In the genomic region with DNA sequence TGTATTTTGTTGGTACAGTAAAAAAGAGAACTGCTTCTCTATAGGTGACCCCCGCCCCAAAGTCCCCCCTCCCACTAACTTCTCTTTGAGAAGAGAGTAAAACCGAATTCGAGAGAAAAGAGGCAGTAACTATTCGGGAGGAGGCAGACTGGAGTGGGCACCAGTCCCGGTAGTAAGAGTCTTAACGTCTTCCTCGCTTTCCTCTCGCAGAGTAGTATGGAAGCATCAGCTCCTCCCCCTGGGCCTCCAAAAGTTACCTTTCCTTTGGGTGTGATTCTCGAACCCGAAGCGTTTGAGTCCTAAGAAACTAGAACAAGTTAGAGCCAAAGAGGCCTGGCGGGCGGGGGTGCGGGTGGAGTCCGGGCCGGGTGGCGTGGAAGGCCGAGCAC, we compare ENCODE assay signal across 7 cellular contexts. TPM values are rescaled to one million over a fixed set of nuclear protein-coding genes. Genes with fewer than 3 reads are reported as not detected.
DNase-seq lines count a peak whose midpoint lies in the region; ATAC-seq and TF ChIP-seq lines count a peak whose summit lies in the region.

No MANE protein-coding gene starts in this region.

- WGBS in esophagus, 2 donors, result 2 to 4% methylated on average over 18 of the region's 18 CpGs

- DNase-seq in Peyer's patch (peak in 2 of 3 donors; percentile 31 to 50), omental fat pad (ENCODE audit: low spot score) (no peak), NCI-H2196 treated with DMSO at 0.1 percent for 48 hours (lab: John Stamatoyannopoulos, UW; ENCODE audit: unreplicated experiment) (no peak), HuH-7 (ENCODE audit: low spot score) (no peak)
- DNase-seq in effector CD8-positive, alpha-beta T cell (lab: John Stamatoyannopoulos, UW), result no peak

- H3K9me3 ChIP-seq in Peyer's patch (no peaks in the 10 kb centered on the region), esophagus (ENCODE audit: control insufficient read depth in 2 of 2, insufficient read depth in 1 of 2, low read depth in 1 of 2, low read length in 1 of 2) (no peaks in the 10 kb centered on the region)

- H3K4me3 ChIP-seq in Peyer's patch (peak overlapping the region; percentile 64 to 86 (median 78)), esophagus (ENCODE audit: low read depth in 1 of 2, low read length in 2 of 2) (peak overlapping the region; percentile 81 to 87)

- no peaks in the 10 kb centered on the region for H3K36me3 ChIP-seq in Peyer's patch
- no peaks in the 10 kb centered on the region for H3K36me3 ChIP-seq in esophagus (ENCODE audit: control insufficient read depth in 2 of 2, insufficient read depth in 2 of 2, low read length in 1 of 2)

- ATAC-seq in GM19438 (IDR thresholded peaks at IDR 0.05; ENCODE audit: low read depth, unreplicated experiment) (peak; percentile 56), omental fat pad (ENCODE audit: low FRiP score) (peak; percentile 14)

- H3K4me1 ChIP-seq in Peyer's patch, result peaks cover 0 to 10% (median 1%) of the 10 kb centered on the region in 4 donors
- peaks cover 0 to 5% of the 10 kb centered on the region in 2 donors for H3K4me1 ChIP-seq in esophagus (ENCODE audit: control insufficient read depth in 2 of 2, insufficient read depth in 2 of 2, low read length in 1 of 2)

- TF ChIP-seq CTCF in Peyer's patch (IDR thresholded peaks at IDR 0.05) (no peak), omental fat pad (IDR thresholded peaks at IDR 0.05) (no peak)

- no peak for TF ChIP-seq POLR2A in Peyer's patch (IDR thresholded peaks at IDR 0.05)

- H3K27me3 ChIP-seq in Peyer's patch (no peaks in the 10 kb centered on the region), esophagus (ENCODE audit: control insufficient read depth in 1 of 2, insufficient read depth in 2 of 2, low read length in 2 of 2) (no peaks in the 10 kb centered on the region)

- peak overlapping the region; percentile 84 to 90 (median 88) for H3K27ac ChIP-seq in Peyer's patch
- H3K27ac ChIP-seq in esophagus (ENCODE audit: low read depth in 2 of 2, low read length in 1 of 2), result peak overlapping the region; percentile 94 to 96

RNA-seq across cellular contexts. Expression of gene DSE, which starts 0.4 kb away (rescaled TPM):
- 10 to 100 TPM; 12.6 to 71.8 (median 16.2) TPM for total RNA-seq in Peyer's patch
- polyA plus RNA-seq in esophagus, result 1 to 10 TPM; 4.5 to 8.1 TPM
- 100 to 1,000 TPM in 2 of 4 donors, 10 to 100 TPM in 2; 80.9 to 145 (median 100) TPM for total RNA-seq in omental fat pad

Comparison
In these comparisons a context has a peak if more than half of its experiments do, and no peak if none do; other contexts are left out.
1. DNase-seq: peak in Peyer's patch (2 of 3); none in omental fat pad (single experiment), effector CD8-positive, alpha-beta T cell (single experiment), NCI-H2196 treated with DMSO at 0.1 percent for 48 hours (single experiment) and HuH-7 (single experiment).